In genomic region chr1:19625264-19625663, GRCh38 we compare ENCODE assay signal across 25 cellular contexts. TPM values are rescaled to one million over a fixed set of nuclear protein-coding genes. Genes with fewer than 3 reads are reported as not detected.
A peak's percentile ranks its signal among the peaks of the same experiment; 100 is the strongest.
DNase-seq lines count a peak whose midpoint lies in the region; ATAC-seq lines count a peak whose summit lies in the region.
"Had no signal": no experiment of that assay in that cellular context is flagged by ENCODE, and none has a peak within 500 bp of the region (broad histone marks: within the 10 kb centered on the region; RNA-seq: fewer than 3 reads in every experiment).

No MANE protein-coding gene starts in this region.

- H3K27ac ChIP-seq in neuronal stem cell (replicated peaks; ENCODE audit: low read length): no peak overlapping the region
- H3K27ac ChIP-seq: A549; BLaER1 treated with 17β-estradiol and CSF1 and Interleukin-3, amounts not matched to agents 10 nM and 100 nM had no signal

- no peak overlapping the region for H2AK5ac ChIP-seq in neuronal stem cell (ENCODE audit: low read depth, low read length)

- H3K79me1 ChIP-seq in neuronal stem cell (ENCODE audit: low read depth, low read length): no peaks in the 10 kb centered on the region

- H2AFZ ChIP-seq in neuronal stem cell (ENCODE audit: low read length): no peak overlapping the region
- H2AFZ ChIP-seq: GM23338 had no signal

- no peak overlapping the region for H2BK5ac ChIP-seq in neuronal stem cell (ENCODE audit: low read length)

- no peak overlapping the region for H3K4me3 ChIP-seq in neuronal stem cell (ENCODE audit: low read length in 2 of 2)
- H3K4me3 ChIP-seq: A549; BLaER1 treated with 17β-estradiol and CSF1 and Interleukin-3, amounts not matched to agents 10 nM and 100 nM; GM12878; GM23338 had no signal

- WGBS in neuronal stem cell (ENCODE audit: extremely low coverage in 2 of 2, insufficient read length in 2 of 2, insufficient replicate concordance in 1 of 2), 2 donors: no CpG with 5 or more reads among the region's 7 CpGs

- DNase-seq in mesenteric fat pad (ENCODE audit: low spot score) (peak; percentile 60), neuronal stem cell (ENCODE audit: low spot score) (no peak), inferior parietal cortex (ENCODE audit: extremely low spot score) (no peak), NCI-H187 (lab: John Stamatoyannopoulos, UW) (no peak), NOMO-1 (lab: John Stamatoyannopoulos, UW; ENCODE audit: unreplicated experiment in 2 of 2) (no peak)
- DNase-seq: 8988T; ACHN; AML-193; CD4-positive, alpha-beta T cell; CD8-positive, alpha-beta memory T cell; DMS 273 treated with DMSO at 0.1 percent for 48 hours; DMS79; EL; GDM1; H9 had no signal

- H2BK15ac ChIP-seq in neuronal stem cell (ENCODE audit: low read length): no peak overlapping the region

- no peak overlapping the region for H3K4me2 ChIP-seq in neuronal stem cell (ENCODE audit: insufficient read depth, low read length, poor library complexity, severe bottlenecking)
- H3K4me2 ChIP-seq: A549; BLaER1 treated with 17β-estradiol and CSF1 and Interleukin-3, amounts not matched to agents 10 nM and 100 nM; GM23338 had no signal

- H4K91ac ChIP-seq in neuronal stem cell (ENCODE audit: low read depth, low read length, poor library complexity): no peak overlapping the region

- no peak overlapping the region for H2BK120ac ChIP-seq in neuronal stem cell (ENCODE audit: low read depth, low read length)

- H4K8ac ChIP-seq in neuronal stem cell (ENCODE audit: low read depth, low read length): no peak overlapping the region

- peaks cover 0 to 2% of the 10 kb centered on the region in 2 donors for H3K9me3 ChIP-seq in neuronal stem cell (replicated peaks in 1 of 2; ENCODE audit: control insufficient read depth in 2 of 2, insufficient read depth in 1 of 2, low read depth in 1 of 2, low read length in 2 of 2)
- H3K9me3 ChIP-seq: A549; BE2C; BLaER1 treated with 17β-estradiol and CSF1 and Interleukin-3, amounts not matched to agents 10 nM and 100 nM had no signal

- H3K27me3 ChIP-seq in neuronal stem cell (ENCODE audit: control insufficient read depth in 3 of 3, insufficient read depth in 3 of 3, low read depth in 1 of 3, low read length in 3 of 3): no peaks in the 10 kb centered on the region
- H3K27me3 ChIP-seq: BE2C; BLaER1 treated with 17β-estradiol and CSF1 and Interleukin-3, amounts not matched to agents 10 nM and 100 nM had no signal

- H3K4me1 ChIP-seq in neuronal stem cell (ENCODE audit: control insufficient read depth in 2 of 2, insufficient read depth in 1 of 2, low read depth in 1 of 2, low read length in 2 of 2): no peaks in the 10 kb centered on the region
- H3K4me1 ChIP-seq: BE2C; BLaER1 treated with 17β-estradiol and CSF1 and Interleukin-3, amounts not matched to agents 10 nM and 100 nM had no signal

- no peak overlapping the region for H3K9ac ChIP-seq in neuronal stem cell (ENCODE audit: low read depth, low read length, poor library complexity)
- H3K9ac ChIP-seq: BLaER1 treated with 17β-estradiol and CSF1 and Interleukin-3, amounts not matched to agents 10 nM and 100 nM had no signal

- no peak overlapping the region for H3K4ac ChIP-seq in neuronal stem cell (ENCODE audit: low read length)

- H3K18ac ChIP-seq in neuronal stem cell (ENCODE audit: low read length): no peak overlapping the region

- H3K36me3 ChIP-seq in neuronal stem cell (replicated peaks in 1 of 2; ENCODE audit: control insufficient read depth in 2 of 2, insufficient read depth in 2 of 2, low read length in 2 of 2): peaks cover 15 to 60% of the 10 kb centered on the region in 2 donors

- H3K23ac ChIP-seq in neuronal stem cell (ENCODE audit: low read depth, low read length, poor library complexity): peak overlapping the region; percentile 37

- no peak overlapping the region for H2BK12ac ChIP-seq in neuronal stem cell (ENCODE audit: low read length)

- peak overlapping the region; percentile 59 for H3K14ac ChIP-seq in neuronal stem cell (ENCODE audit: low read length)

- ATAC-seq in esophagus mucosa: peak; percentile 25
- ATAC-seq in GM18867 (IDR thresholded peaks at IDR 0.05; ENCODE audit: unreplicated experiment): no peak
- ATAC-seq: A549, GM12878, GM23338, HCT116 had no signal

RNA-seq across cellular contexts. Expression of gene NBL1, which starts 18.8 kb away (rescaled TPM):
- total RNA-seq in esophagus mucosa (93.5 TPM), mesenteric fat pad (126 TPM)
- 21.8 TPM for polyA plus RNA-seq in neuronal stem cell (2013, experiment 1 of 2)
- polyA plus RNA-seq in neuronal stem cell (2013, experiment 2 of 2): 20.7 TPM
- polyA plus RNA-seq: CD14-positive monocyte had no signal

RNA-seq across cellular contexts. Expression of gene HTR6, which starts 39.4 kb away (rescaled TPM):
- total RNA-seq in esophagus mucosa (not detected), mesenteric fat pad (not detected)
- 0.26 TPM for polyA plus RNA-seq in neuronal stem cell (2013, experiment 1 of 2)
- polyA plus RNA-seq in neuronal stem cell (2013, experiment 2 of 2): 0.18 TPM
- total RNA-seq: CD8-positive, alpha-beta memory T cell; H4 had no signal
- polyA plus RNA-seq: CD14-positive monocyte; CD8-positive, alpha-beta memory T cell had no signal
